ENCODE assay signal across 31 cellular contexts in the genomic region with DNA sequence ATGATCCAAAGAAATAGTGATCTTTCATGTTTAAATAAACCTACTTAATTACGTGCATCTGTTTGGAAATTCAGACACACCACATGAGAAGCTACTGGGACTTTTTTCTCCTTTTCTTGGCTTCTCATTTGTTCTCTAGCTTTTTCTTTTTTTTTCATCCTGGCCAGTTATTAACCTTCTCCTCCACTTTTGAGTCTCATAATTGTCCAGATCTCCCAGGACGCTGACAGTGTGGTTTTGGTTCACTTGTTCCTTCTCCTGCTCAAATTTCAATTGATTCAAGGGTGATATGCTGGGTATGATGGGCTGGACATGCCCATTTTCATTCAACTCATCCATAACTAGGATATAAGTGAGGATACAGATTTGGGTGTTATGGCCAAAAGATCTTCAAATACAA.
"Had no signal": no experiment of that assay in that cellular context is flagged by ENCODE, and none has a peak within 500 bp of the region (broad histone marks: within the 10 kb centered on the region; RNA-seq: fewer than 3 reads in every experiment).

No MANE protein-coding gene starts in this region.

- H3K27me3 ChIP-seq: brain microvascular endothelial cell, gastrocnemius medialis had no signal

- H3K27me3 Mint-ChIP-seq: activated CD4-positive, alpha-beta T cell treated with anti-CD3 and anti-CD28 coated beads, Interleukin-2, amount 10 ng/mL, durations not matched to agents 7 days and 5 days; activated naive CD8-positive, alpha-beta T cell; activated T-cell treated with anti-CD3 and anti-CD28 coated beads, Interleukin-2, amount 50 U/mL, for 24 hours; activated T-helper 17 cell treated with anti-CD3 and anti-CD28 coated beads, Interleukin-2, amount 50 U/mL, for 72 hours; central memory CD8-positive, alpha-beta T cell had no signal

- H3K4me3 Mint-ChIP-seq: activated CD4-positive, alpha-beta memory T cell treated with anti-CD3 and anti-CD28 coated beads, Interleukin-2, amount 10 ng/mL, durations not matched to agents 7 days and 5 days; activated CD4-positive, alpha-beta T cell treated with anti-CD3 and anti-CD28 coated beads, Interleukin-2, amount 10 ng/mL, durations not matched to agents 7 days and 5 days; activated naive CD8-positive, alpha-beta T cell; activated T-cell treated with anti-CD3 and anti-CD28 coated beads, Interleukin-2, amount 50 U/mL, for 24 hours; activated T-helper 17 cell treated with anti-CD3 and anti-CD28 coated beads, Interleukin-2, amount 50 U/mL, for 72 hours; central memory CD8-positive, alpha-beta T cell had no signal

- H3K27ac Mint-ChIP-seq: activated CD4-positive, alpha-beta memory T cell treated with anti-CD3 and anti-CD28 coated beads, Interleukin-2, amount 10 ng/mL, durations not matched to agents 7 days and 5 days; activated CD4-positive, alpha-beta T cell treated with anti-CD3 and anti-CD28 coated beads, Interleukin-2, amount 10 ng/mL, durations not matched to agents 7 days and 5 days; activated naive CD8-positive, alpha-beta T cell; activated T-cell treated with anti-CD3 and anti-CD28 coated beads, Interleukin-2, amount 50 U/mL, for 24 hours; activated T-helper 17 cell treated with anti-CD3 and anti-CD28 coated beads, Interleukin-2, amount 50 U/mL, for 72 hours had no signal

- H3K9me3 Mint-ChIP-seq: activated CD4-positive, alpha-beta memory T cell treated with anti-CD3 and anti-CD28 coated beads, Interleukin-2, amount 10 ng/mL, durations not matched to agents 7 days and 5 days; activated CD4-positive, alpha-beta T cell treated with anti-CD3 and anti-CD28 coated beads, Interleukin-2, amount 10 ng/mL, durations not matched to agents 7 days and 5 days; activated T-cell treated with anti-CD3 and anti-CD28 coated beads, Interleukin-2, amount 50 U/mL, for 24 hours; activated T-helper 17 cell treated with anti-CD3 and anti-CD28 coated beads, Interleukin-2, amount 50 U/mL, for 72 hours; central memory CD8-positive, alpha-beta T cell had no signal

- H3K4me1 ChIP-seq: foreskin keratinocyte had no signal

- H3K27ac ChIP-seq: brain microvascular endothelial cell, epithelial cell of prostate, foreskin keratinocyte, gastrocnemius medialis had no signal

- ATAC-seq: activated T-helper 17 cell treated with anti-CD3 and anti-CD28 coated beads, Interleukin-2, amount 50 U/mL, for 72 hours; esophagus mucosa; foreskin keratinocyte; gastrocnemius medialis had no signal

- H3K4me3 ChIP-seq: gastrocnemius medialis had no signal

- DNase-seq: activated CD4-positive, alpha-beta memory T cell treated with anti-CD3 and anti-CD28 coated beads, Interleukin-2, amount 10 ng/mL, durations not matched to agents 7 days and 5 days; activated CD4-positive, alpha-beta T cell treated with anti-CD3 and anti-CD28 coated beads for 1 hour; activated CD4-positive, alpha-beta T cell treated with anti-CD3 and anti-CD28 coated beads for 4 hours; activated CD4-positive, alpha-beta T cell treated with anti-CD3 and anti-CD28 coated beads, Interleukin-2, amount 10 ng/mL, durations not matched to agents 7 days and 5 days; activated CD4-positive, alpha-beta T cell treated with anti-CD3 and anti-CD28 coated beads, Interleukin-2, amount 50 U/mL, for 4 hours; activated CD8-positive, alpha-beta memory T cell treated with anti-CD3 and anti-CD28 coated beads, Interleukin-2, amount 50 U/mL, for 48 hours; activated effector memory CD4-positive, alpha-beta T cell treated with Interleukin-2 at 50 U/mL for 16 hours; activated gamma-delta T cell treated with Interleukin-2 at 50 U/mL for 16 hours; activated naive CD4-positive, alpha-beta T cell treated with anti-CD3 and anti-CD28 coated beads, Interleukin-2, amount 50 U/mL, for 16 hours; activated naive CD4-positive, alpha-beta T cell treated with Interleukin-2 at 50 U/mL for 16 hours; activated T-cell treated with anti-CD3 and anti-CD28 coated beads for 4 hours; activated T-cell treated with anti-CD3 and anti-CD28 coated beads, Interleukin-2, amount 50 U/mL, for 24 hours; anterior cingulate cortex; brain microvascular endothelial cell; cortex of kidney; dermis blood vessel endothelial cell; effector CD8-positive, alpha-beta T cell; foreskin keratinocyte; gastrocnemius medialis; hippocampal formation; T-helper 1 cell; T-helper 2 cell had no signal

- H3K36me3 Mint-ChIP-seq: activated naive CD8-positive, alpha-beta T cell had no signal

- FAIRE-seq: astrocyte, colon, endometrium, endothelial cell of umbilical vein had no signal

- H3K36me3 ChIP-seq: brain microvascular endothelial cell, gastrocnemius medialis had no signal

- H3K9me3 ChIP-seq: gastrocnemius medialis had no signal
